ENCODE assay signal across 27 cellular contexts in the genomic region with DNA sequence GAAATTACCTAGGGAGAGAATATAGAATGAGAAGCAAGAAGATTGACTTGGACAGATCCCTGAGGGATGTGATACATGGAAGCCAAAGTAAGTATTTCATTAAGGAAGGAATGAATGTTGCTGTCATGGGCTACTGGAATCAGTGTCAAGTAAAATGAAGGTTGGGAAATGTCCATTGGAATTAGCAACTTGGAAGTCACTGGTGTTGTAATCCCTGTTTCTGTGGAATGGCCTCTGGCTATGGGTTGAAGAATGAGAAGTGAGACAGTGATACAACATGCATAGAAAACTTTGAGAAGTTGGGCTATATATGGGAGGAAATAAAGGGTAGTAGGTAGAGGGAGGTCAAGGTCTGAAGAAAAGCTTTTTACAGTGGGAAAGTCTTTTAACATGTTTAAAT.
"Had no signal": no experiment of that assay in that cellular context is flagged by ENCODE, and none has a peak within 500 bp of the region (broad histone marks: within the 10 kb centered on the region; RNA-seq: fewer than 3 reads in every experiment).

No MANE protein-coding gene starts in this region.

- H3K4me3 Mint-ChIP-seq: memory B cell; natural killer cell; stimulated activated naive CD8-positive, alpha-beta T cell treated with anti-CD3 and anti-CD28 coated beads, Interleukin-15, amount 100 ng/mL, for 72 hours had no signal

- H3K9ac ChIP-seq: parathyroid adenoma had no signal

- H3K27me3 ChIP-seq: dorsolateral prefrontal cortex, esophagus squamous epithelium, foreskin keratinocyte, gastroesophageal sphincter, heart left ventricle, hepatocyte, right atrium auricular region, suprapubic skin, transverse colon, vagina had no signal

- H3K4me1 Mint-ChIP-seq: natural killer cell; stimulated activated naive CD8-positive, alpha-beta T cell treated with anti-CD3 and anti-CD28 coated beads, Interleukin-15, amount 100 ng/mL, for 72 hours had no signal

- H3K9me3 ChIP-seq: esophagus squamous epithelium, gastroesophageal sphincter, right atrium auricular region, suprapubic skin, transverse colon, vagina had no signal

- H3K27ac Mint-ChIP-seq: memory B cell; natural killer cell; progenitor cell of endocrine pancreas; stimulated activated naive CD8-positive, alpha-beta T cell treated with anti-CD3 and anti-CD28 coated beads, Interleukin-15, amount 100 ng/mL, for 72 hours had no signal

- H3K4me3 ChIP-seq: dorsolateral prefrontal cortex, esophagus squamous epithelium, gastroesophageal sphincter, heart left ventricle, hepatocyte, lung, right atrium auricular region, smooth muscle cell, suprapubic skin, transverse colon, vagina had no signal

- H3K27ac ChIP-seq: dorsolateral prefrontal cortex, esophagus squamous epithelium, foreskin keratinocyte, gastroesophageal sphincter, heart left ventricle, hepatocyte, parathyroid adenoma, right atrium auricular region, suprapubic skin, transverse colon, vagina had no signal

- H3K4me1 ChIP-seq: esophagus squamous epithelium, foreskin keratinocyte, gastroesophageal sphincter, parathyroid adenoma, right atrium auricular region, suprapubic skin, transverse colon, vagina had no signal

- H2AFZ ChIP-seq: hepatocyte, parathyroid adenoma had no signal

- ATAC-seq: foreskin keratinocyte; gastroesophageal sphincter; heart left ventricle; left lobe of liver; natural killer cell; sciatic nerve; stimulated activated naive CD8-positive, alpha-beta T cell treated with anti-CD3 and anti-CD28 coated beads, Interleukin-15, amount 100 ng/mL, for 72 hours had no signal

- H3K79me2 ChIP-seq: hepatocyte, parathyroid adenoma had no signal

- H3K9me3 Mint-ChIP-seq: natural killer cell; stimulated activated naive CD8-positive, alpha-beta T cell treated with anti-CD3 and anti-CD28 coated beads, Interleukin-15, amount 100 ng/mL, for 72 hours had no signal

- DNase-seq: dorsolateral prefrontal cortex; effector CD8-positive, alpha-beta T cell; erythroblast; esophagus squamous epithelium; heart left ventricle; kidney; natural killer cell; stimulated activated CD4-positive, alpha-beta T cell treated with anti-CD3 and anti-CD28 coated beads, Interleukin-12 subunit alpha, Interleukin-12 subunit beta, amount 100 ng/mL, for 4 hours; stimulated activated CD4-positive, alpha-beta T cell treated with anti-CD3 and anti-CD28 coated beads, Interleukin-1b, Interleukin-23, amount 100 ng/mL, for 48 hours; stimulated activated CD4-positive, alpha-beta T cell treated with anti-CD3 and anti-CD28 coated beads, Interleukin-4, amount 100 ng/mL, for 1 hour; stimulated activated CD8-positive, alpha-beta memory T cell treated with anti-CD3 and anti-CD28 coated beads, Interleukin-4, amount 100 ng/mL, for 48 hours; stimulated activated naive CD4-positive, alpha-beta T cell; stimulated activated naive CD8-positive, alpha-beta T cell treated with anti-CD3 and anti-CD28 coated beads, Interleukin-15, amount 100 ng/mL, for 72 hours; transverse colon had no signal

- H3K27me3 Mint-ChIP-seq: memory B cell; progenitor cell of endocrine pancreas; stimulated activated naive CD8-positive, alpha-beta T cell treated with anti-CD3 and anti-CD28 coated beads, Interleukin-15, amount 100 ng/mL, for 72 hours had no signal

- H3K4me2 ChIP-seq: hepatocyte, smooth muscle cell had no signal

- H3K36me3 ChIP-seq: gastroesophageal sphincter, right atrium auricular region, suprapubic skin, vagina had no signal

- H3K36me3 Mint-ChIP-seq: natural killer cell had no signal
